3 cellular contexts compared by ENCODE assay signal in the genomic region with DNA sequence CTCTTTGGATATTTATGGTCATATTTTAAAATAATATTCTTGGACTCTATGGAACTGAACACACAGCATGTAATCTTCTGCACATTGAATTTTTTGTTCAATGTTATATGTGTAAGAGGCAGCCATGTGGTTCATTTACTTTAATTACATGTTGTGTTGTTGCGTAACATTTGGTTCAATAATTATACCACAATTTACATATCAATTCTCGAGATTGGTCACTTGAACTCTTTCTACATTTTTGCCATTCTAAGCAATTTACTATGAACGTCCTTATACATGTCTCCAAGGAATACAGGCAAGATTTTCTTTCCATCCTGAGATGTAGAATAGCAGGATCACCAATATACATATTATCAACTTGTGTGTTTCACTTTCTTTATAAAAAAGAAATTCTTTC.
TF ChIP-seq lines count a peak whose summit lies in the region.

No MANE protein-coding gene starts in this region.

TF ChIP-seq in A549, 52 proteins besides CTCF, POLR2A, EP300 and RAD21:
- TF ChIP-seq HOXB5 (CRISPR knock-in tag; IDR thresholded peaks at IDR 0.05): no peak
- TF ChIP-seq, protein P1, sequence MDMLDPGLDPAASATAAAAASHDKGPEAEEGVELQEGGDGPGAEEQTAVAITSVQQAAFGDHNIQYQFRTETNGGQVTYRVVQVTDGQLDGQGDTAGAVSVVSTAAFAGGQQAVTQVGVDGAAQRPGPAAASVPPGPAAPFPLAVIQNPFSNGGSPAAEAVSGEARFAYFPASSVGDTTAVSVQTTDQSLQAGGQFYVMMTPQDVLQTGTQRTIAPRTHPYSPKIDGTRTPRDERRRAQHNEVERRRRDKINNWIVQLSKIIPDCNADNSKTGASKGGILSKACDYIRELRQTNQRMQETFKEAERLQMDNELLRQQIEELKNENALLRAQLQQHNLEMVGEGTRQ (IDR thresholded peaks at IDR 0.05): no peak
- TF ChIP-seq MAFK (IDR thresholded peaks at IDR 0.05; ENCODE audit: partially characterized antibody): peak; percentile 28
- TF ChIP-seq HMGXB4 (CRISPR knock-in tag; IDR thresholded peaks at IDR 0.05; ENCODE audit: borderline replicate concordance): no peak
- TF ChIP-seq EHF (CRISPR knock-in tag; IDR thresholded peaks at IDR 0.05): no peak
- no peak for TF ChIP-seq GATA3 (IDR thresholded peaks at IDR 0.05; ENCODE audit: borderline replicate concordance)
- TF ChIP-seq POLR2AphosphoS2 (conservative IDR thresholded peaks at IDR 0.05; ENCODE audit: low read length): no peak
- TF ChIP-seq ATOH8 (CRISPR knock-in tag; IDR thresholded peaks at IDR 0.05; ENCODE audit: low read depth): no peak

TF ChIP-seq in IMR-90, 13 proteins besides CTCF, POLR2A, EP300 and RAD21:
- TF ChIP-seq MAZ (IDR thresholded peaks at IDR 0.05; ENCODE audit: borderline replicate concordance, low read depth, low read length): no peak
- TF ChIP-seq RFX5 (IDR thresholded peaks at IDR 0.05; ENCODE audit: low read depth, low read length): no peak
- peak; percentile 93 for TF ChIP-seq CEBPB (IDR thresholded peaks at IDR 0.05; ENCODE audit: low read depth, low read length)
- no peak for TF ChIP-seq RCOR1 (IDR thresholded peaks at IDR 0.05; ENCODE audit: insufficient replicate concordance, low read length)
- TF ChIP-seq MAFK (IDR thresholded peaks at IDR 0.05; ENCODE audit: low read depth, low read length): peak; percentile 61
- no peak for TF ChIP-seq BHLHE40 (IDR thresholded peaks at IDR 0.05; ENCODE audit: low read depth, low read length)
- no peak for TF ChIP-seq FOS (IDR thresholded peaks at IDR 0.05; ENCODE audit: low read depth, low read length)

TF ChIP-seq in K562, 482 proteins besides CTCF, POLR2A, EP300 and RAD21:
- TF ChIP-seq RBM34 (IDR thresholded peaks at IDR 0.05; ENCODE audit: borderline replicate concordance, insufficient read depth, low read length) (no peak), CEBPB (tag; IDR thresholded peaks at IDR 0.05) (peak; percentile 76), SRF (CRISPR knock-in tag; IDR thresholded peaks at IDR 0.05) (no peak), ZSCAN29 (IDR thresholded peaks at IDR 0.05) (no peak), RCOR1 (IDR thresholded peaks at IDR 0.05; ENCODE audit: borderline replicate concordance in 1 of 2, low read depth in 2 of 2, low read length in 2 of 2) (no peak), STAG1 (CRISPR knock-in tag; IDR thresholded peaks at IDR 0.05; ENCODE audit: borderline replicate concordance) (no peak), HDAC1 (IDR thresholded peaks at IDR 0.05) (no peak), NR3C1 (CRISPR knock-in tag; IDR thresholded peaks at IDR 0.05) (no peak), CREBBP (IDR thresholded peaks at IDR 0.05; ENCODE audit: low read depth, low read length) (no peak), ZNF316 (IDR thresholded peaks at IDR 0.05) (0 out of 2 replicates have a peak, but pooled peaks have one; percentile 16), SNAPC5 (CRISPR knock-in tag; IDR thresholded peaks at IDR 0.05) (no peak), ELF4 (CRISPR knock-in tag; IDR thresholded peaks at IDR 0.05) (no peak), CEBPG (CRISPR knock-in tag; IDR thresholded peaks at IDR 0.05) (no peak), CEBPG (tag; conservative IDR thresholded peaks at IDR 0.05 in 1 of 2, IDR thresholded peaks at IDR 0.05 in 1 of 2) (peak; percentile 65 to 91), TAF1 (IDR thresholded peaks at IDR 0.05; ENCODE audit: control insufficient read depth, extremely low read depth, insufficient read depth, low read length, severe bottlenecking) (no peak)
